In the genomic region with DNA sequence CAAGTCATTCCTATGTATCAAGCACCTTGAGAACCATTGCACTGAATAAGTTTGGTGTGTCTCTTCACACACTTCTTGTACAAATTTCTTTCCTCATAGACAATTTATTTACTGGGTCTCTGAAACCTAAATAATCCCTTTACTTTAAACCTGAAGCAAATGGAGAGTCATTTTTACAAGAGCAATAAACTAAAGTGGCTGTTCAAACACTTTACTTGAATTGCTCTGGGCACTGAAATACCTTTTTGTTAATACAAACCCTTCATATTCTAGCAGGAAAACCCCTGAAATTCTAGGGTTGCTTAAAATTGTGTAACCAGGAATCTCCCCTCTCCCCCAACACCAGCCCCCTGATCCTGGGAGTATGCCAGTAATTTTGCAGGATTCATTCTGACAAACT, we compare ENCODE assay signal across 16 cellular contexts. TPM values are rescaled to one million over a fixed set of nuclear protein-coding genes. Genes with fewer than 3 reads are reported as not detected.
A peak's percentile ranks its signal among the peaks of the same experiment; 100 is the strongest.
DNase-seq lines count a peak whose midpoint lies in the region; ATAC-seq and TF ChIP-seq lines count a peak whose summit lies in the region.
"Had no signal": no experiment of that assay in that cellular context is flagged by ENCODE, and none has a peak within 500 bp of the region (broad histone marks: within the 10 kb centered on the region; RNA-seq: fewer than 3 reads in every experiment).

No MANE protein-coding gene starts in this region.

- H4K20me1 ChIP-seq in smooth muscle cell (ENCODE audit: low read depth) = no peaks in the 10 kb centered on the region
- H4K20me1 ChIP-seq: BLaER1 had no signal

- H3K9ac ChIP-seq in smooth muscle cell (ENCODE audit: low read depth) = no peak overlapping the region
- H3K9ac ChIP-seq: BLaER1 had no signal

- ATAC-seq in left lung = peak; percentile 80
- ATAC-seq: HCT116 had no signal

- H3K36me3 ChIP-seq in left lung (no peaks in the 10 kb centered on the region), smooth muscle cell (ENCODE audit: low read depth) (no peaks in the 10 kb centered on the region)
- H3K36me3 ChIP-seq: BLaER1 had no signal

- no peaks in the 10 kb centered on the region for H3K9me3 ChIP-seq in left lung
- H3K9me3 ChIP-seq in smooth muscle cell (replicated peaks; ENCODE audit: low read depth) = no peaks in the 10 kb centered on the region
- H3K9me3 ChIP-seq: BLaER1, Caco-2 had no signal

- H3K4me2 ChIP-seq in smooth muscle cell = peak overlapping the region; percentile 41
- H3K4me2 ChIP-seq: BLaER1 had no signal

- H3K4me1 Mint-ChIP-seq in endothelial cell (ENCODE audit: unreplicated experiment) (no peaks in the 10 kb centered on the region), glutamatergic neuron (ENCODE audit: low read depth, unreplicated experiment) (no peaks in the 10 kb centered on the region)
- H3K4me1 Mint-ChIP-seq: CD8-positive, alpha-beta memory T cell had no signal

- H2AFZ ChIP-seq in smooth muscle cell (ENCODE audit: low read depth) = no peak overlapping the region

- H3K27ac Mint-ChIP-seq in endothelial cell (ENCODE audit: unreplicated experiment) (no peak overlapping the region), glutamatergic neuron (ENCODE audit: unreplicated experiment) (no peak overlapping the region)
- H3K27ac Mint-ChIP-seq: CD8-positive, alpha-beta memory T cell had no signal

- H3K27me3 ChIP-seq in left lung (no peaks in the 10 kb centered on the region), smooth muscle cell (ENCODE audit: low read depth) (no peaks in the 10 kb centered on the region)
- H3K27me3 ChIP-seq: BLaER1 had no signal

- peak overlapping the region in 1 of 2 donors; percentile 19 for H3K27ac ChIP-seq in left lung
- peak overlapping the region; percentile 68 for H3K27ac ChIP-seq in smooth muscle cell (ENCODE audit: low read depth)
- H3K27ac ChIP-seq: 22Rv1, BLaER1, HL-60 had no signal

- no peaks in the 10 kb centered on the region for H3K36me3 Mint-ChIP-seq in endothelial cell (ENCODE audit: low read depth, unreplicated experiment)
- no peaks in the 10 kb centered on the region for H3K36me3 Mint-ChIP-seq in glutamatergic neuron (ENCODE audit: unreplicated experiment)

- no peak overlapping the region for H3K4me3 ChIP-seq in left lung
- no peak overlapping the region for H3K4me3 ChIP-seq in smooth muscle cell
- H3K4me3 ChIP-seq: BLaER1 had no signal

- intact Hi-C loops in left lung (cut with DNase I) = no loop called here

- H3K79me2 ChIP-seq in smooth muscle cell (ENCODE audit: low read depth) = peaks cover 60% of the 10 kb centered on the region

- TF ChIP-seq CTCF in left lung (IDR thresholded peaks at IDR 0.05) (no peak), smooth muscle cell (IDR thresholded peaks at IDR 0.05; ENCODE audit: borderline replicate concordance, insufficient read depth, poor library complexity, severe bottlenecking) (no peak), endothelial cell (IDR thresholded peaks at IDR 0.05; ENCODE audit: unreplicated experiment) (no peak), glutamatergic neuron (IDR thresholded peaks at IDR 0.05; ENCODE audit: partially characterized antibody, unreplicated experiment) (no peak)

- H3K9me3 Mint-ChIP-seq in endothelial cell (ENCODE audit: unreplicated experiment) (no peaks in the 10 kb centered on the region), glutamatergic neuron (ENCODE audit: unreplicated experiment) (no peaks in the 10 kb centered on the region)

- H3K27me3 Mint-ChIP-seq in endothelial cell (ENCODE audit: unreplicated experiment) (no peaks in the 10 kb centered on the region), glutamatergic neuron (ENCODE audit: unreplicated experiment) (no peaks in the 10 kb centered on the region)

- peak; percentile 26 for DNase-seq in DMS53 (lab: John Stamatoyannopoulos, UW)
- no peak for DNase-seq in DMS53 treated with DMSO at 0.1 percent for 48 hours (lab: John Stamatoyannopoulos, UW; ENCODE audit: unreplicated experiment)
- peak; percentile 7 for DNase-seq in NCI-H748 (lab: John Stamatoyannopoulos, UW; ENCODE audit: unreplicated experiment)
- DNase-seq in NCI-H748 treated with DMSO at 0.1 percent for 48 hours (lab: John Stamatoyannopoulos, UW) = no peak
- DNase-seq in left lung = no peak
- no peak for DNase-seq in smooth muscle cell (lab: John Stamatoyannopoulos, UW; ENCODE audit: unreplicated experiment)
- DNase-seq in endothelial cell (ENCODE audit: low spot score) = no peak
- DNase-seq in glutamatergic neuron = no peak
- DNase-seq: AML-193; Caco-2; CD8-positive, alpha-beta memory T cell had no signal

- H3K4me1 ChIP-seq in left lung (peaks cover 7 to 10% of the 10 kb centered on the region in 2 donors), smooth muscle cell (ENCODE audit: low read depth) (peaks cover 10% of the 10 kb centered on the region)
- H3K4me1 ChIP-seq: BLaER1 had no signal

- H3K4me3 Mint-ChIP-seq in endothelial cell (ENCODE audit: unreplicated experiment) (no peak overlapping the region), glutamatergic neuron (ENCODE audit: unreplicated experiment) (no peak overlapping the region)
- H3K4me3 Mint-ChIP-seq: CD8-positive, alpha-beta memory T cell had no signal

- no peaks in the 10 kb centered on the region for H3F3A ChIP-seq in smooth muscle cell (ENCODE audit: low read depth)

RNA-seq across cellular contexts. Expression of gene RSPO3, which starts 13.3 kb away (rescaled TPM):
- total RNA-seq in left lung = 10 to 100 TPM in 1 of 2 donors, 1 to 10 TPM in 1; 4.9 to 12.9 TPM
- total RNA-seq in smooth muscle cell = 21.7 and 28.8 TPM in 2 replicates
- polyA plus RNA-seq in smooth muscle cell = 70.1 and 74.5 TPM in 2 replicates
- total RNA-seq in endothelial cell (ENCODE audit: unreplicated experiment) = 0.59 TPM
- not detected for total RNA-seq in glutamatergic neuron (ENCODE audit: unreplicated experiment)
- total RNA-seq: CD8-positive, alpha-beta memory T cell; Daoy had no signal
- polyA plus RNA-seq: CD8-positive, alpha-beta memory T cell had no signal

Comparison
In these comparisons a context has a peak if more than half of its experiments do, and no peak if none do; other contexts are left out.
1. DNase-seq: peak in DMS53 (single experiment) and NCI-H748 (single experiment); none in DMS53 treated with DMSO at 0.1 percent for 48 hours (single experiment), NCI-H748 treated with DMSO at 0.1 percent for 48 hours (single experiment), left lung (0 of 2), smooth muscle cell (single experiment), endothelial cell (single experiment) and glutamatergic neuron (single experiment).